13 cellular contexts compared by ENCODE assay signal in genomic region chr1:115330480-115331013, GRCh38. TPM values are rescaled to one million over a fixed set of nuclear protein-coding genes. Genes with fewer than 3 reads are reported as not detected.
DNase-seq lines count a peak whose midpoint lies in the region; ATAC-seq and TF ChIP-seq lines count a peak whose summit lies in the region.
"Had no signal": no experiment of that assay in that cellular context is flagged by ENCODE, and none has a peak within 500 bp of the region (broad histone marks: within the 10 kb centered on the region; RNA-seq: fewer than 3 reads in every experiment).

No MANE protein-coding gene starts in this region.

- no peaks in the 10 kb centered on the region for H3K9me2 ChIP-seq in OCI-LY7 (ENCODE audit: insufficient read depth, low read length)

- peaks cover 7% of the 10 kb centered on the region for H3K27me3 Mint-ChIP-seq in CD8-positive, alpha-beta T cell (ENCODE audit: low read depth)

- H3K4me1 Mint-ChIP-seq in CD8-positive, alpha-beta T cell (ENCODE audit: low read depth): no peaks in the 10 kb centered on the region
- H3K4me1 Mint-ChIP-seq: activated naive CD8-positive, alpha-beta T cell treated with anti-CD3 and anti-CD28 coated beads, Interleukin-2, amount 10 ng/mL, durations not matched to agents 7 days and 5 days had no signal

- no peaks in the 10 kb centered on the region for H3K9me3 Mint-ChIP-seq in CD8-positive, alpha-beta T cell
- H3K9me3 Mint-ChIP-seq: activated naive CD8-positive, alpha-beta T cell treated with anti-CD3 and anti-CD28 coated beads, Interleukin-2, amount 10 ng/mL, durations not matched to agents 7 days and 5 days had no signal

- no peak overlapping the region for H3K4me3 Mint-ChIP-seq in CD8-positive, alpha-beta T cell
- H3K4me3 Mint-ChIP-seq: activated CD8-positive, alpha-beta T cell treated with anti-CD3 and anti-CD28 coated beads, Interleukin-2, amount 10 ng/mL, durations not matched to agents 7 days and 5 days; activated naive CD8-positive, alpha-beta T cell treated with anti-CD3 and anti-CD28 coated beads, Interleukin-2, amount 10 ng/mL, durations not matched to agents 7 days and 5 days had no signal

- H2AFZ ChIP-seq in OCI-LY7 (ENCODE audit: low read length): no peak overlapping the region

- no peak overlapping the region for H3K27ac Mint-ChIP-seq in CD8-positive, alpha-beta T cell
- H3K27ac Mint-ChIP-seq: activated CD8-positive, alpha-beta T cell treated with anti-CD3 and anti-CD28 coated beads, Interleukin-2, amount 10 ng/mL, durations not matched to agents 7 days and 5 days; activated naive CD8-positive, alpha-beta T cell treated with anti-CD3 and anti-CD28 coated beads, Interleukin-2, amount 10 ng/mL, durations not matched to agents 7 days and 5 days had no signal

- no peak overlapping the region for H3K4me2 ChIP-seq in OCI-LY7 (ENCODE audit: low read length)

- H3K27me3 ChIP-seq in right atrium auricular region (no peaks in the 10 kb centered on the region), thoracic aorta (replicated peaks; ENCODE audit: insufficient read depth) (no peaks in the 10 kb centered on the region)
- H3K27me3 ChIP-seq in CD8-positive, alpha-beta T cell (ENCODE audit: insufficient read depth, low read length): no peaks in the 10 kb centered on the region
- H3K27me3 ChIP-seq: right lobe of liver had no signal

- no peaks in the 10 kb centered on the region for H3K36me3 Mint-ChIP-seq in CD8-positive, alpha-beta T cell
- H3K36me3 Mint-ChIP-seq: activated naive CD8-positive, alpha-beta T cell treated with anti-CD3 and anti-CD28 coated beads, Interleukin-2, amount 10 ng/mL, durations not matched to agents 7 days and 5 days had no signal

- in situ Hi-C loops in astrocyte of the spinal cord (cut with HindIII; ENCODE audit: low sequenced_read_pairs): no loop called here

- H4K20me1 ChIP-seq in OCI-LY7 (ENCODE audit: insufficient read depth, low read length): no peaks in the 10 kb centered on the region

- no TSS peak for BruUV-seq in OCI-LY7 (replicated peaks; lab: Mats Ljungman, UMichigan)

- POLR2A ChIA-PET in OCI-LY7 (lab: Charles Lee): no interaction called here
- POLR2A ChIA-PET in CD8-positive, alpha-beta T cell (lab: Charles Lee): no interaction called here

- H3K27ac ChIP-seq in right atrium auricular region: peak overlapping the region; percentile 59 to 67
- H3K27ac ChIP-seq in thoracic aorta: peak overlapping the region; percentile 70 to 72
- no peak overlapping the region for H3K27ac ChIP-seq in OCI-LY7 (ENCODE audit: low read depth, low read length, poor library complexity, severe bottlenecking)
- no peak overlapping the region for H3K27ac ChIP-seq in CD8-positive, alpha-beta T cell (ENCODE audit: low read depth, low read length)

- H3K4me3 ChIP-seq in astrocyte of the spinal cord (ENCODE audit: low read depth, low read length) (no peak overlapping the region), right atrium auricular region (no peak overlapping the region), thoracic aorta (peak overlapping the region; percentile 2), OCI-LY7 (ENCODE audit: low read depth, low read length, poor library complexity, severe bottlenecking) (no peak overlapping the region)
- no peak overlapping the region for H3K4me3 ChIP-seq in CD8-positive, alpha-beta T cell (ENCODE audit: low read depth, low read length)
- H3K4me3 ChIP-seq: right lobe of liver had no signal

- intact Hi-C loops in OCI-LY7 (cut with micrococcal nuclease; ENCODE audit: unreplicated experiment): no loop called here
- intact Hi-C loops in CD8-positive, alpha-beta T cell (cut with DNase I, micrococcal nuclease): no loop called here

- DNase-seq in HS-27A (ENCODE audit: low read depth): peak; percentile 96
- peak; percentile 87 for DNase-seq in astrocyte of the spinal cord (ENCODE audit: low read depth, low spot score)
- DNase-seq in right atrium auricular region (ENCODE audit: low spot score): no peak
- DNase-seq in thoracic aorta (ENCODE audit: low spot score): no peak
- DNase-seq in DMS 273 (lab: John Stamatoyannopoulos, UW; ENCODE audit: unreplicated experiment): no peak
- DNase-seq in OCI-LY7 (ENCODE audit: low spot score): no peak
- no peak for DNase-seq in hippocampal formation (lab: John Stamatoyannopoulos, UW)
- DNase-seq in CD8-positive, alpha-beta T cell: no peak
- DNase-seq: activated CD8-positive, alpha-beta T cell treated with anti-CD3 and anti-CD28 coated beads, Interleukin-2, amount 10 ng/mL, durations not matched to agents 7 days and 5 days; activated naive CD8-positive, alpha-beta T cell treated with anti-CD3 and anti-CD28 coated beads, Interleukin-2, amount 10 ng/mL, durations not matched to agents 7 days and 5 days; NCI-H345; right lobe of liver had no signal

- H3K9me3 ChIP-seq in right atrium auricular region (no peaks in the 10 kb centered on the region), thoracic aorta (no peaks in the 10 kb centered on the region), OCI-LY7 (ENCODE audit: low read length) (no peaks in the 10 kb centered on the region)
- H3K9me3 ChIP-seq in CD8-positive, alpha-beta T cell (ENCODE audit: low read length): no peaks in the 10 kb centered on the region
- H3K9me3 ChIP-seq: right lobe of liver had no signal

- peak; percentile 34 for TF ChIP-seq CTCF in astrocyte of the spinal cord (IDR thresholded peaks at IDR 0.05; ENCODE audit: low read depth, low read length)
- no peak for TF ChIP-seq CTCF in right atrium auricular region (IDR thresholded peaks at IDR 0.05)
- no peak for TF ChIP-seq CTCF in thoracic aorta (IDR thresholded peaks at IDR 0.05)
- TF ChIP-seq CTCF in OCI-LY7 (conservative IDR thresholded peaks at IDR 0.05; ENCODE audit: low read length): no peak
- TF ChIP-seq CTCF in CD8-positive, alpha-beta T cell (IDR thresholded peaks at IDR 0.05): no peak

- peak; percentile 44 for ATAC-seq in thoracic aorta (ENCODE audit: insufficient number of reproducible peaks, low FRiP score, low read depth)
- no peak for ATAC-seq in CD8-positive, alpha-beta T cell
- ATAC-seq: activated CD8-positive, alpha-beta T cell treated with anti-CD3 and anti-CD28 coated beads, Interleukin-2, amount 10 ng/mL, durations not matched to agents 7 days and 5 days had no signal

- no peaks in the 10 kb centered on the region for H3K36me3 ChIP-seq in right atrium auricular region
- H3K36me3 ChIP-seq in thoracic aorta: no peaks in the 10 kb centered on the region
- no peaks in the 10 kb centered on the region for H3K36me3 ChIP-seq in OCI-LY7 (ENCODE audit: insufficient read depth, low read length)
- no peaks in the 10 kb centered on the region for H3K36me3 ChIP-seq in CD8-positive, alpha-beta T cell (ENCODE audit: insufficient read depth, low read length)
- H3K36me3 ChIP-seq: right lobe of liver had no signal

- CTCF ChIA-PET in OCI-LY7 (lab: Charles Lee; ENCODE audit: unreplicated experiment): no interaction called here
- CTCF ChIA-PET in CD8-positive, alpha-beta T cell (lab: Charles Lee): no interaction called here

- H3K4me1 ChIP-seq in right atrium auricular region (peaks cover 0 to 37% of the 10 kb centered on the region in 2 donors), thoracic aorta (ENCODE audit: control insufficient read depth in 1 of 2, low read depth in 2 of 2) (peaks cover 33 to 84% of the 10 kb centered on the region in 2 donors), OCI-LY7 (ENCODE audit: insufficient read depth, low read length, poor library complexity, severe bottlenecking) (no peaks in the 10 kb centered on the region)
- H3K4me1 ChIP-seq in CD8-positive, alpha-beta T cell (ENCODE audit: insufficient read depth, low read length): no peaks in the 10 kb centered on the region
- H3K4me1 ChIP-seq: right lobe of liver had no signal

- H3K79me2 ChIP-seq in OCI-LY7 (ENCODE audit: insufficient read depth, low read depth, low read length): no peaks in the 10 kb centered on the region

RNA-seq across cellular contexts. Expression of gene NGF, which starts 7.5 kb away (rescaled TPM):
- 10 to 100 TPM in 1 of 2 donors, 1 to 10 TPM in 1; 5.1 to 12.0 TPM for total RNA-seq in right atrium auricular region
- total RNA-seq in thoracic aorta: 10 to 100 TPM; 21.8 to 25.7 TPM
- not detected in 2 replicates for total RNA-seq in OCI-LY7 (2014; rRNA removed; shearing (Covaris generic))
- not detected in 2 replicates for total RNA-seq in OCI-LY7 (2022)
- not detected for total RNA-seq in CD8-positive, alpha-beta T cell
- total RNA-seq: activated CD8-positive, alpha-beta T cell treated with anti-CD3 and anti-CD28 coated beads, Interleukin-2, amount 10 ng/mL, durations not matched to agents 7 days and 5 days; activated naive CD8-positive, alpha-beta T cell treated with anti-CD3 and anti-CD28 coated beads, Interleukin-2, amount 10 ng/mL, durations not matched to agents 7 days and 5 days; endothelial cell of umbilical vein had no signal

Comparison
In these comparisons a context has a peak if more than half of its experiments do, and no peak if none do; other contexts are left out.
1. DNase-seq: peak in HS-27A (single experiment) and astrocyte of the spinal cord (single experiment); none in right atrium auricular region (single experiment), thoracic aorta (single experiment), DMS 273 (single experiment), OCI-LY7 (single experiment), hippocampal formation (0 of 2) and CD8-positive, alpha-beta T cell (0 of 7).
2. H3K27ac ChIP-seq: peak in right atrium auricular region (2 of 2) and thoracic aorta (2 of 2); none in OCI-LY7 (single experiment) and CD8-positive, alpha-beta T cell (single experiment).
3. RNA of gene NGF, which starts 7.5 kb away (total RNA-seq): 21.8 to 25.7 TPM in thoracic aorta and 5.1 to 12.0 TPM in right atrium auricular region; not detected in OCI-LY7 and not detected in CD8-positive, alpha-beta T cell; every median in the first group is over 4 times any median in the second.